8 cellular contexts compared by ENCODE assay signal in the genomic region with DNA sequence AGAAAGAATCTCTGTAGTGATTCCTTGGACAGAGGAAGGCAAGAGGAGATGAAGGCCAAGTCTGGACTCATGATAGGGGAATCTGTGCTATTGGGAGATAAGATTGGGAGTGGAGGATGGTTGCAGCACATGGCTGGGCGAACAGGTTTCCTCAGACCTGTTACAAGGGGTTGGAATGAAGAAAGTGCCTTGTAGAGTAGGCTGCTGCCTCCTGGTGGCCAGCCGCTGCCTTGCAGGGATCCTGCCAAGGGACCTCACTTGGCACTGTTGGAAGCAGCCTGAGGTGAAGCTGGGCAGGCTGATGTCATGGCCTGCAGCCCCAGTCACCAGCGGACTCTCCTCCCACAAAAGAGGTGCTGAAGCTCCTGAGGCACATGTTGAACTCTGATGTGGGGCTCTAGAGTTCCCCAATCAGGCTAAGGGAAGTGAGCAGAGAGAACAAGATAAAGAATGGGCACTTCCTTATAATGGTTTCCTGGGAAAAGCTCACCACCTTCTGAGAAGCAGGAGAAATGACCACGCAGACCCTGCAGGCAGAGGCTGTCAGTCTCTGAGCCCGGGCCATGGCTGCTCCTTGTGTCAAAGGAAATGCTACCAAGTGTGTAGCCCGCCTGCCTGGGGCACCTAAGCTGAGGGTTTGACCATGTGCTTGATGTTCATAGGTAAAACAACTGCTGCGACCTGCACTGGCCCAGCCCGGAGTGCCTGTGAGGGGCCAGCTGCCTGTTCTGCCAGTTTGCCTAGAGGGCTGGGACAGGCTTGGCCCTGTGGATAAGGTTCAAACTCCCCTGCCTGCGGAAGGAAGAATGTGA.
DNase-seq lines count a peak whose midpoint lies in the region; ATAC-seq, FAIRE-seq and TF ChIP-seq lines count a peak whose summit lies in the region.

No MANE protein-coding gene starts in this region.

- H3K27ac ChIP-seq in neutrophil (peak overlapping the region; percentile 89), substantia nigra (ENCODE audit: low read depth, low read length, poor library complexity, severe bottlenecking) (no peak overlapping the region)

- peak; percentile 93 for FAIRE-seq in G401.6 (lab: Jason Lieb, UNC)

- no peak for ATAC-seq in HG02571 (IDR thresholded peaks at IDR 0.05; ENCODE audit: unreplicated experiment)

- no peaks in the 10 kb centered on the region for H3K36me3 ChIP-seq in neutrophil

- peaks cover 35 to 43% of the 10 kb centered on the region in 2 experiments for H3K4me1 ChIP-seq in neutrophil (ENCODE audit: control insufficient read depth in 1 of 2, insufficient read depth in 1 of 2, low read depth in 1 of 2, low read length in 1 of 2)

- no peaks in the 10 kb centered on the region for H3K9me3 ChIP-seq in neutrophil

- H3K4me3 ChIP-seq in neutrophil (ENCODE audit: low read depth in 1 of 2, low read length in 1 of 2) = peak overlapping the region in 1 of 2 experiments; percentile 12

- peak; percentile 94 for TF ChIP-seq CTCF in neutrophil (IDR thresholded peaks at IDR 0.05)

- DNase-seq in Kasumi-1 (lab: John Stamatoyannopoulos, UW) = peak; percentile 78 to 84
- peak; percentile 23 for DNase-seq in SHP77 treated with DMSO at 0.1 percent for 48 hours (lab: John Stamatoyannopoulos, UW)
- peak; percentile 69 for DNase-seq in activated gamma-delta T cell (lab: John Stamatoyannopoulos, UW)
- peak; percentile 67 for DNase-seq in foreskin melanocyte
- DNase-seq in substantia nigra (lab: John Stamatoyannopoulos, UW) = peak in 44 of 49 donors; percentile 13 to 81 (median 60)

- H3K27me3 ChIP-seq in neutrophil = no peaks in the 10 kb centered on the region

Comparison
In these comparisons a context has a peak if more than half of its experiments do, and no peak if none do; other contexts are left out.
1. DNase-seq: peak in every context shown above with its lines; median percentile 81 in Kasumi-1; 69 in activated gamma-delta T cell; 67 in foreskin melanocyte; 60 in substantia nigra; 23 in SHP77 treated with DMSO at 0.1 percent for 48 hours.